10 cellular contexts compared by ENCODE assay signal in the genomic region with DNA sequence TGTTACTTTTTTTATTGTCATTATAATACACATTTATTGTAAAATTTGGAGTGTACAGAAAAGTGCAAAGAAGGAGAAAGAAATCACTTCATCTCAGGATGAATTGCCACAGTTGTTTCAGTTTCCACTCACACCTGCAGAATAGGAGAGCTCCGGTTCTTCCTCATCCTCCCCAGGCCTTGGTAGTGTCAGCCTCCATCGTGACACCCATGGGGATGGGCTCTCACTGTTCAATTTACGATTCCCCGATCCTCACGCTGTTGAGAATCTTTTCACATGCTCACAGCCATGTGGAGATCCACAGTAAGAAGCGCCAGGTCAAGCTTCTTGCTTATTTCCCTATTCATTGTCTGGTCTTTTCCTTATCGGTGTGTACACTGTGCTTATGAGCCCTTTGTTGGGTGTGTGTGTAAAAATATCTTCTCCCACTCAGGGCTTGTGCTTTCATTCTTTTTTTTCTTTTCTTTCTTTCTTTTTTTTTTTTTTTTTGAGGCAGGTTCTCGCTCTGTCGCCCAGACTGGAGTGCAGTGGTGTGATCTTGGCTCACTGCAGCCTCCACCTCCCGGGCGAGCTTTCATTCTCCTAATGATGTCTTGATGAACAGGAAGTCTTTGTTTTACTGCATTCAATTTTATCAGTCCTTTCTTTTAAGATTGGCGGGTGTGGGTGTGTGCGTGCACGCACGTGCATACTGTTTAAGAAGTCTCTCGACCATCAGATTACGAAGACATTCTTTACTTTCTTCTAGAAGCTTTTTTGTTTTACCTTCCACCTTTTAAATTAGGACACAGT. TPM values are rescaled to one million over a fixed set of nuclear protein-coding genes. Genes with fewer than 3 reads are reported as not detected.
DNase-seq lines count a peak whose midpoint lies in the region; ATAC-seq and TF ChIP-seq lines count a peak whose summit lies in the region.
"Had no signal": no experiment of that assay in that cellular context is flagged by ENCODE, and none has a peak within 500 bp of the region (broad histone marks: within the 10 kb centered on the region; RNA-seq: fewer than 3 reads in every experiment).

No MANE protein-coding gene starts in this region.

- intact Hi-C loops in Caco-2 (cut with micrococcal nuclease; ENCODE audit: unreplicated experiment) (no loop called here), stomach (cut with DNase I; ENCODE audit: low total_unique reads) (no loop called here)

- POLR2A ChIA-PET in Caco-2 (lab: Charles Lee) = interaction anchor here (0.8 kb wide), 1 partner anchor 216 kb away, joined by 9 read pairs; no protein-coding TSS in a partner anchor

- H3K4me1 ChIP-seq in Caco-2 (peaks cover 17% of the 10 kb centered on the region), Loucy (ENCODE audit: insufficient read depth, low read length, poor library complexity, severe bottlenecking) (peaks cover 77% of the 10 kb centered on the region), stomach (peaks cover 13 to 74% (median 35%) of the 10 kb centered on the region in 4 donors)

- no peak for ATAC-seq in natural killer cell treated with Interleukin-12 subunit alpha and Interleukin-12 subunit beta and Interleukin-15 and Interleukin-18, amount 100 ng/mL, for 72 hours

- peaks cover 2% of the 10 kb centered on the region for H3K36me3 Mint-ChIP-seq in Caco-2 (ENCODE audit: insufficient read depth, unreplicated experiment)
- peaks cover 6% of the 10 kb centered on the region for H3K36me3 Mint-ChIP-seq in activated naive CD8-positive, alpha-beta T cell
- peaks cover 5% of the 10 kb centered on the region for H3K36me3 Mint-ChIP-seq in natural killer cell treated with Interleukin-12 subunit alpha and Interleukin-12 subunit beta and Interleukin-15 and Interleukin-18, amount 100 ng/mL, for 72 hours

- peaks cover 9% of the 10 kb centered on the region for H3K4me1 Mint-ChIP-seq in Caco-2 (ENCODE audit: low read depth, unreplicated experiment)
- peaks cover 84% of the 10 kb centered on the region for H3K4me1 Mint-ChIP-seq in activated naive CD8-positive, alpha-beta T cell (ENCODE audit: low read depth)
- H3K4me1 Mint-ChIP-seq in natural killer cell treated with Interleukin-12 subunit alpha and Interleukin-12 subunit beta and Interleukin-15 and Interleukin-18, amount 100 ng/mL, for 72 hours (ENCODE audit: low read depth in 2 of 2) = peaks cover 71 to 78% of the 10 kb centered on the region in 2 donors

- peak overlapping the region in 1 of 5 donors; percentile 20 for H3K27ac ChIP-seq in stomach
- H3K27ac ChIP-seq: coronary artery, RWPE1, suprapubic skin had no signal

- WGBS in stomach, 5 donors = 32 to 52% (median 39%) methylated on average over 17 of the region's 17 CpGs

- peak overlapping the region; percentile 67 for H3K9ac ChIP-seq in Loucy (ENCODE audit: low read depth, low read length, poor library complexity, severe bottlenecking)

- H3K4me3 ChIP-seq in Caco-2 (ENCODE audit: low read depth, low read length) (no peak overlapping the region), Loucy (ENCODE audit: low read length, poor library complexity, severe bottlenecking) (peak overlapping the region; percentile 51), stomach (no peak overlapping the region)
- H3K4me3 ChIP-seq: coronary artery, suprapubic skin had no signal

- H2AFZ ChIP-seq in Loucy (ENCODE audit: low read length) = no peak overlapping the region

- H3K9me3 ChIP-seq in Caco-2 = no peaks in the 10 kb centered on the region
- H3K9me3 ChIP-seq in Loucy (ENCODE audit: insufficient read depth, low read depth, low read length) = no peaks in the 10 kb centered on the region
- no peaks in the 10 kb centered on the region for H3K9me3 ChIP-seq in stomach
- H3K9me3 ChIP-seq: suprapubic skin had no signal

- peak overlapping the region; percentile 77 for H3K27ac Mint-ChIP-seq in Caco-2 (ENCODE audit: unreplicated experiment)
- peak overlapping the region; percentile 92 for H3K27ac Mint-ChIP-seq in activated naive CD8-positive, alpha-beta T cell
- H3K27ac Mint-ChIP-seq in natural killer cell treated with Interleukin-12 subunit alpha and Interleukin-12 subunit beta and Interleukin-15 and Interleukin-18, amount 100 ng/mL, for 72 hours = peak overlapping the region; percentile 90 to 100

- BruUV-seq in Caco-2 (replicated peaks; lab: Mats Ljungman, UMichigan) = no TSS peak

- peak overlapping the region; percentile 64 for H3K4me2 ChIP-seq in Loucy (ENCODE audit: low read depth, low read length, poor library complexity, severe bottlenecking)

- peaks cover 92% of the 10 kb centered on the region for H3K79me2 ChIP-seq in Loucy (ENCODE audit: insufficient read depth, low read length)

- H3K4me3 Mint-ChIP-seq in Caco-2 (ENCODE audit: unreplicated experiment) = peak overlapping the region; percentile 69
- peak overlapping the region; percentile 78 for H3K4me3 Mint-ChIP-seq in activated naive CD8-positive, alpha-beta T cell
- peak overlapping the region; percentile 79 for H3K4me3 Mint-ChIP-seq in natural killer cell treated with Interleukin-12 subunit alpha and Interleukin-12 subunit beta and Interleukin-15 and Interleukin-18, amount 100 ng/mL, for 72 hours

- no peak for TF ChIP-seq EP300 in stomach (IDR thresholded peaks at IDR 0.05)

- peaks cover 5% of the 10 kb centered on the region; the same call in 1 of the 2 replicates for H3F3A ChIP-seq in Loucy (ENCODE audit: low read depth)

- DNase-seq in Caco-2 (no peak), stomach (no peak), mucosa of gallbladder (ENCODE audit: low spot score) (no peak)
- no peak for DNase-seq in natural killer cell treated with Interleukin-12 subunit alpha and Interleukin-12 subunit beta and Interleukin-15 and Interleukin-18, amount 100 ng/mL, for 72 hours (ENCODE audit: low spot score)
- DNase-seq in effector CD4-positive, alpha-beta T cell = no peak

- H3K36me3 ChIP-seq in Caco-2 (ENCODE audit: control insufficient read depth, insufficient read depth, low read length) (no peaks in the 10 kb centered on the region), Loucy (ENCODE audit: insufficient read depth, low read length) (no peaks in the 10 kb centered on the region), stomach (no peaks in the 10 kb centered on the region)
- H3K36me3 ChIP-seq: suprapubic skin had no signal

- H3K27me3 Mint-ChIP-seq in Caco-2 (ENCODE audit: insufficient read depth, unreplicated experiment) = no peaks in the 10 kb centered on the region
- H3K27me3 Mint-ChIP-seq in activated naive CD8-positive, alpha-beta T cell = no peaks in the 10 kb centered on the region
- no peaks in the 10 kb centered on the region for H3K27me3 Mint-ChIP-seq in natural killer cell treated with Interleukin-12 subunit alpha and Interleukin-12 subunit beta and Interleukin-15 and Interleukin-18, amount 100 ng/mL, for 72 hours

- no peaks in the 10 kb centered on the region for H3K9me3 Mint-ChIP-seq in Caco-2 (ENCODE audit: unreplicated experiment)
- no peaks in the 10 kb centered on the region for H3K9me3 Mint-ChIP-seq in activated naive CD8-positive, alpha-beta T cell (ENCODE audit: low read depth)
- peaks cover under 1% of the 10 kb centered on the region for H3K9me3 Mint-ChIP-seq in natural killer cell treated with Interleukin-12 subunit alpha and Interleukin-12 subunit beta and Interleukin-15 and Interleukin-18, amount 100 ng/mL, for 72 hours

- CTCF ChIA-PET in Caco-2 (lab: Charles Lee) = no interaction called here

- no peaks in the 10 kb centered on the region for H4K20me1 ChIP-seq in Loucy (ENCODE audit: insufficient read depth, low read length, poor library complexity, severe bottlenecking)

- TF ChIP-seq CTCF in Caco-2 (IDR thresholded peaks at IDR 0.05; ENCODE audit: insufficient read depth in 1 of 2, low read depth in 1 of 2, low read length in 1 of 2, severe bottlenecking in 1 of 2, unreplicated experiment in 1 of 2) (no peak), Loucy (conservative IDR thresholded peaks at IDR 0.05; ENCODE audit: low read length) (no peak), stomach (IDR thresholded peaks at IDR 0.05) (no peak)

- H3K9me2 ChIP-seq in Loucy (replicated peaks; ENCODE audit: low read depth, low read length) = no peaks in the 10 kb centered on the region

- H3K27me3 ChIP-seq in Caco-2 (replicated peaks; ENCODE audit: control insufficient read depth, insufficient read depth, low read length) = no peaks in the 10 kb centered on the region
- no peaks in the 10 kb centered on the region for H3K27me3 ChIP-seq in Loucy (ENCODE audit: insufficient read depth, low read length, poor library complexity, severe bottlenecking)
- no peaks in the 10 kb centered on the region for H3K27me3 ChIP-seq in stomach
- H3K27me3 ChIP-seq: suprapubic skin had no signal

- no peak for TF ChIP-seq POLR2A in stomach (IDR thresholded peaks at IDR 0.05)

RNA-seq across cellular contexts. Expression of gene RIN3, which starts 21.5 kb away (rescaled TPM):
- total RNA-seq in Caco-2 (2022) = 18.4 and 20.7 TPM in 2 replicates
- 100 to 1,000 TPM; 151 to 202 TPM for total RNA-seq in natural killer cell treated with Interleukin-12 subunit alpha and Interleukin-12 subunit beta and Interleukin-15 and Interleukin-18, amount 100 ng/mL, for 72 hours
- total RNA-seq in stomach = 10 to 100 TPM in 3 of 5 donors, 1 to 10 TPM in 2; 6.2 to 47.8 (median 11.6) TPM
- 1 to 10 TPM; 5.0 to 6.2 (median 6.0) TPM for polyA plus RNA-seq in stomach
- total RNA-seq in mucosa of gallbladder = 33.7 TPM
